8 cellular contexts compared by ENCODE assay signal in genomic region chr1:109239580-109240068, GRCh38. TPM values are rescaled to one million over a fixed set of nuclear protein-coding genes. Genes with fewer than 3 reads are reported as not detected.
DNase-seq lines count a peak whose midpoint lies in the region; ATAC-seq and TF ChIP-seq lines count a peak whose summit lies in the region.

No MANE protein-coding gene starts in this region.

- H3K9me3 ChIP-seq in Loucy (ENCODE audit: insufficient read depth, low read depth, low read length) (no peaks in the 10 kb centered on the region), cardiac muscle cell (ENCODE audit: low read depth) (no peaks in the 10 kb centered on the region)

- no peak overlapping the region for H2AFZ ChIP-seq in Loucy (ENCODE audit: low read length)

- H3K27ac Mint-ChIP-seq in activated CD4-positive, alpha-beta T cell treated with anti-CD3 and anti-CD28 coated beads, Interleukin-2, amount 10 ng/mL, durations not matched to agents 7 days and 5 days, result no peak overlapping the region
- no peak overlapping the region for H3K27ac Mint-ChIP-seq in stimulated activated naive B cell treated with anti-CD40 and anti-IgM and Interleukin-4, amounts not matched to agents 10 μg/mL and 1 μg/mL and 100 μg/mL, for 72 hours

- peaks cover 35% of the 10 kb centered on the region for H3K36me3 Mint-ChIP-seq in activated CD4-positive, alpha-beta T cell treated with anti-CD3 and anti-CD28 coated beads, Interleukin-2, amount 10 ng/mL, durations not matched to agents 7 days and 5 days (ENCODE audit: low read depth)
- peaks cover 27 to 44% of the 10 kb centered on the region in 2 donors for H3K36me3 Mint-ChIP-seq in stimulated activated naive B cell treated with anti-CD40 and anti-IgM and Interleukin-4, amounts not matched to agents 10 μg/mL and 1 μg/mL and 100 μg/mL, for 72 hours

- TF ChIP-seq CTCF in BJ (IDR thresholded peaks at IDR 0.05; ENCODE audit: insufficient read depth, low read depth, low read length) (peak; percentile 69), Loucy (conservative IDR thresholded peaks at IDR 0.05; ENCODE audit: low read length) (peak; percentile 63), cardiac muscle cell (IDR thresholded peaks at IDR 0.05; ENCODE audit: low read depth, low read length) (peak; percentile 62)

- H3K27me3 ChIP-seq in BJ (ENCODE audit: control insufficient read depth, insufficient read depth, low read length) (no peaks in the 10 kb centered on the region), Loucy (ENCODE audit: insufficient read depth, low read length, poor library complexity, severe bottlenecking) (no peaks in the 10 kb centered on the region), cardiac muscle cell (no peaks in the 10 kb centered on the region)

- POLR2A ChIA-PET in BJ (lab: Charles Lee), result no interaction called here
- POLR2A ChIA-PET in activated CD4-positive, alpha-beta T cell treated with anti-CD3 and anti-CD28 coated beads, Interleukin-2, amount 10 ng/mL, durations not matched to agents 7 days and 5 days (lab: Charles Lee), result no interaction called here

- peaks cover 18% of the 10 kb centered on the region for H3K27me3 Mint-ChIP-seq in activated CD4-positive, alpha-beta T cell treated with anti-CD3 and anti-CD28 coated beads, Interleukin-2, amount 10 ng/mL, durations not matched to agents 7 days and 5 days
- H3K27me3 Mint-ChIP-seq in stimulated activated naive B cell treated with anti-CD40 and anti-IgM and Interleukin-4, amounts not matched to agents 10 μg/mL and 1 μg/mL and 100 μg/mL, for 72 hours, result peaks cover 25 to 31% of the 10 kb centered on the region in 2 donors

- no peak overlapping the region for H3K27ac ChIP-seq in cardiac muscle cell

- no peaks in the 10 kb centered on the region for H4K20me1 ChIP-seq in Loucy (ENCODE audit: insufficient read depth, low read length, poor library complexity, severe bottlenecking)

- peaks cover 25% of the 10 kb centered on the region for H3K4me1 Mint-ChIP-seq in activated CD4-positive, alpha-beta T cell treated with anti-CD3 and anti-CD28 coated beads, Interleukin-2, amount 10 ng/mL, durations not matched to agents 7 days and 5 days
- H3K4me1 Mint-ChIP-seq in stimulated activated naive B cell treated with anti-CD40 and anti-IgM and Interleukin-4, amounts not matched to agents 10 μg/mL and 1 μg/mL and 100 μg/mL, for 72 hours, result peaks cover 28 to 40% of the 10 kb centered on the region in 2 donors

- H3K9ac ChIP-seq in Loucy (ENCODE audit: low read depth, low read length, poor library complexity, severe bottlenecking), result no peak overlapping the region

- ATAC-seq in GM18517 (IDR thresholded peaks at IDR 0.05; ENCODE audit: unreplicated experiment) (peak; percentile 61), GM21825 (IDR thresholded peaks at IDR 0.05; ENCODE audit: unreplicated experiment) (no peak)
- ATAC-seq in stimulated activated naive B cell treated with anti-CD40 and anti-IgM and Interleukin-4, amounts not matched to agents 10 μg/mL and 1 μg/mL and 100 μg/mL, for 72 hours (replicated peaks), result peak; percentile 83 to 84

- H3K36me3 ChIP-seq in BJ (ENCODE audit: control insufficient read depth, insufficient read depth, low read length), result peaks cover 41% of the 10 kb centered on the region
- H3K36me3 ChIP-seq in Loucy (ENCODE audit: insufficient read depth, low read length), result peaks cover 45% of the 10 kb centered on the region; the same call in 1 of the 2 replicates
- peaks cover 28% of the 10 kb centered on the region for H3K36me3 ChIP-seq in cardiac muscle cell

- no peaks in the 10 kb centered on the region for H3F3A ChIP-seq in Loucy (ENCODE audit: low read depth)

- no peak overlapping the region for H3K4me2 ChIP-seq in Loucy (ENCODE audit: low read depth, low read length, poor library complexity, severe bottlenecking)

- H3K9me2 ChIP-seq in Loucy (replicated peaks; ENCODE audit: low read depth, low read length), result no peaks in the 10 kb centered on the region

- H3K4me3 ChIP-seq in BJ (ENCODE audit: low read depth, low read length) (no peak overlapping the region), Loucy (ENCODE audit: low read length, poor library complexity, severe bottlenecking) (no peak overlapping the region), cardiac muscle cell (no peak overlapping the region)

- H3K4me1 ChIP-seq in Loucy (ENCODE audit: insufficient read depth, low read length, poor library complexity, severe bottlenecking) (no peaks in the 10 kb centered on the region), cardiac muscle cell (ENCODE audit: low read depth) (peaks cover 6% of the 10 kb centered on the region)

- H3K4me3 Mint-ChIP-seq in activated CD4-positive, alpha-beta T cell treated with anti-CD3 and anti-CD28 coated beads, Interleukin-2, amount 10 ng/mL, durations not matched to agents 7 days and 5 days, result no peak overlapping the region
- no peak overlapping the region for H3K4me3 Mint-ChIP-seq in stimulated activated naive B cell treated with anti-CD40 and anti-IgM and Interleukin-4, amounts not matched to agents 10 μg/mL and 1 μg/mL and 100 μg/mL, for 72 hours

- CTCF ChIA-PET in BJ (lab: Yijun Ruan, JAX), result interaction anchor here (0.9 to 3.0 kb wide), 13 partner anchors 9 to 293 kb away, joined by 3 to 21 read pairs (median 7); partner anchors contain the start of genes CELSR2 and SORT1
- CTCF ChIA-PET in activated CD4-positive, alpha-beta T cell treated with anti-CD3 and anti-CD28 coated beads, Interleukin-2, amount 10 ng/mL, durations not matched to agents 7 days and 5 days (lab: Charles Lee), result interaction anchor here (0.5 to 2.4 kb wide), 9 partner anchors 9 to 745 kb away, joined by 3 to 6 read pairs (median 4); partner anchors contain the start of genes AHCYL1 and SORT1

- no peaks in the 10 kb centered on the region for H3K79me2 ChIP-seq in Loucy (ENCODE audit: insufficient read depth, low read length)

- no peaks in the 10 kb centered on the region for H3K9me3 Mint-ChIP-seq in activated CD4-positive, alpha-beta T cell treated with anti-CD3 and anti-CD28 coated beads, Interleukin-2, amount 10 ng/mL, durations not matched to agents 7 days and 5 days
- H3K9me3 Mint-ChIP-seq in stimulated activated naive B cell treated with anti-CD40 and anti-IgM and Interleukin-4, amounts not matched to agents 10 μg/mL and 1 μg/mL and 100 μg/mL, for 72 hours, result no peaks in the 10 kb centered on the region

- DNase-seq in BJ (ENCODE audit: low read depth) (no peak), cardiac muscle cell (ENCODE audit: low read depth in 1 of 2, low spot score in 1 of 2) (peak; percentile 41 to 67)
- DNase-seq in activated CD4-positive, alpha-beta T cell treated with anti-CD3 and anti-CD28 coated beads, Interleukin-2, amount 10 ng/mL, durations not matched to agents 7 days and 5 days, result peak; percentile 36
- no peak for DNase-seq in stimulated activated naive B cell treated with anti-CD40 and anti-IgM and Interleukin-4, amounts not matched to agents 10 μg/mL and 1 μg/mL and 100 μg/mL, for 72 hours
- DNase-seq in central memory CD4-positive, alpha-beta T cell, result no peak

RNA-seq across cellular contexts. Expression of gene CELSR2, which starts 9.7 kb away (rescaled TPM):
- polyA plus RNA-seq in BJ (2011; rRNA removed), result 0.82 and 0.98 TPM in 2 replicates
- 3.2 and 3.7 TPM in 2 replicates for polyA minus RNA-seq in BJ (2011; rRNA and poly(A)+ RNA removed)
- total RNA-seq in activated CD4-positive, alpha-beta T cell treated with anti-CD3 and anti-CD28 coated beads, Interleukin-2, amount 10 ng/mL, durations not matched to agents 7 days and 5 days, result 1 to 10 TPM; 5.2 to 5.3 TPM
- total RNA-seq in cardiac muscle cell, result 10.3 and 12.9 TPM in 2 replicates
- polyA plus RNA-seq in cardiac muscle cell, result 5.8 and 6.1 TPM in 2 replicates

RNA-seq across cellular contexts. Expression of gene SARS1, which starts 25.9 kb away (rescaled TPM):
- 411 and 428 TPM in 2 replicates for polyA plus RNA-seq in BJ (2011; rRNA removed)
- polyA minus RNA-seq in BJ (2011; rRNA and poly(A)+ RNA removed), result 167 and 215 TPM in 2 replicates
- 100 to 1,000 TPM; 138 to 140 TPM for total RNA-seq in activated CD4-positive, alpha-beta T cell treated with anti-CD3 and anti-CD28 coated beads, Interleukin-2, amount 10 ng/mL, durations not matched to agents 7 days and 5 days
- 88.2 and 103 TPM in 2 replicates for total RNA-seq in cardiac muscle cell
- 109 and 115 TPM in 2 replicates for polyA plus RNA-seq in cardiac muscle cell

RNA-seq across cellular contexts. Expression of gene PSRC1, which starts 43.3 kb away (rescaled TPM):
- polyA plus RNA-seq in BJ (2011; rRNA removed) (17.9 and 25.9 TPM in 2 replicates), cardiac muscle cell (13.4 and 45.6 TPM in 2 replicates)
- polyA minus RNA-seq in BJ (2011; rRNA and poly(A)+ RNA removed), result 13.2 and 14.0 TPM in 2 replicates
- 10 to 100 TPM; 32.7 to 34.5 TPM for total RNA-seq in activated CD4-positive, alpha-beta T cell treated with anti-CD3 and anti-CD28 coated beads, Interleukin-2, amount 10 ng/mL, durations not matched to agents 7 days and 5 days
- total RNA-seq in cardiac muscle cell, result 7.5 and 41.8 TPM in 2 replicates

Comparison
In these comparisons a context has a peak if more than half of its experiments do, and no peak if none do; other contexts are left out.
1. DNase-seq: peak in activated CD4-positive, alpha-beta T cell treated with anti-CD3 and anti-CD28 coated beads, Interleukin-2, amount 10 ng/mL, durations not matched to agents 7 days and 5 days (single experiment) and cardiac muscle cell (2 of 2); none in BJ (single experiment), stimulated activated naive B cell treated with anti-CD40 and anti-IgM and Interleukin-4, amounts not matched to agents 10 μg/mL and 1 μg/mL and 100 μg/mL, for 72 hours (single experiment) and central memory CD4-positive, alpha-beta T cell (single experiment).
2. Peak in every context shown above with its lines, with median percentiles within 50 percentile points of each other: CTCF ChIP-seq.